ENCODE assay signal across 17 cellular contexts in the genomic region with DNA sequence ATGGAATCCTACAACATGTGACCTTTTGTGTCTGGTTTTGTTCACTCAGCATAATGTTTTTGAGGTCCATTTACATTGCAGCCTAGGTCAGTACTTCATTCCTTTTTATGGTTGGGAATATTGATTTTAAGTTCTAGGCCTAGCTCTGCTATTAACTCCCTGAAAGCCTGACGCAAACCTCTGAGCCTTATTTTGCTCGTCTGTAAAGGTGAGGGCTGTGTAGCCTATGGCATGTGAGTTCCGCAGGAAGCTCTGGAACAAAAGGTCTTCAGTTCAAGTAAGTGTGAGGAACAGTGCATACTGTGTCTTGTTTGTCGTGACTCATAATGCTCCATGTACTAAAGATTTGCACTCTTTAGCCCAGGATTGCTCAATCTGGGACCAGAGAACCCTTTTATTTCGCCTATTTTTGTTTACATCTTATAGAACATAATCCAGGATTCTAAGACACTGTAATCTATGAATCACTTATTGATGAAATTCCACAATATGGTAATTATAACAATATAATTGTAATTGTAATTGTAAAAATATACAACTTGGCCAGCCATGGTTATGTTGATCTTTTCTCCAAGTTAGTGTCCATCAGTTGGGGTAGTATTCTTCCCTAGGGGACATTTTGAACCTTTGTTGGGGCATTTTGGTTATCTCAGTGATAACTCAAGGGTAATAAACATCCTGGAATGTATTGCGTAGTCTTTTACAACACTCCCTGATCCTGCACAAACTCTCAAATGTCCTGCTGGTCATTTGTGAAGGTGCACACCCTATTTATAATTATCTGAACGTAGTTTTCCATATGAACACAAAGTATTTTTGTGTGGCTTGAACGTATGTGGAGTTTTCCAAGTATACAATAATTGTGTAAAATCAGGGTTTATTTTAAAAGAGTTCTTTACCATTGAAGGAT.
DNase-seq lines count a peak whose midpoint lies in the region; ATAC-seq and TF ChIP-seq lines count a peak whose summit lies in the region.
"Had no signal": no experiment of that assay in that cellular context is flagged by ENCODE, and none has a peak within 500 bp of the region (broad histone marks: within the 10 kb centered on the region; RNA-seq: fewer than 3 reads in every experiment).

No MANE protein-coding gene starts in this region.

- H3K4me3 ChIP-seq in HCT116 (replicated peaks in 1 of 2; ENCODE audit: low read depth in 1 of 2, low read length in 2 of 2) (no peak overlapping the region), foreskin fibroblast (ENCODE audit: low read depth in 1 of 2, low read length in 2 of 2) (no peak overlapping the region), left lung (no peak overlapping the region)
- H3K4me3 ChIP-seq: neural progenitor cell, SK-N-MC, testis had no signal

- H3K9ac ChIP-seq in HCT116 (ENCODE audit: low read length): no peak overlapping the region
- H3K9ac ChIP-seq: neural progenitor cell had no signal

- no peak for TF ChIP-seq POLR2A in HCT116 (IDR thresholded peaks at IDR 0.05; ENCODE audit: borderline replicate concordance, extremely low read depth, insufficient read depth, insufficient read length)

- 0 out of 4 replicates have a peak, but pooled peaks cover 0 to 7% of the 10 kb centered on the region in 2 experiments for H3K36me3 ChIP-seq in HCT116 (ENCODE audit: control insufficient read depth in 1 of 2, insufficient read depth in 2 of 2, low read length in 2 of 2)
- H3K36me3 ChIP-seq in left lung: no peaks in the 10 kb centered on the region
- H3K36me3 ChIP-seq: neural progenitor cell had no signal

- POLR2A ChIA-PET in HCT116 (lab: Charles Lee): no interaction called here

- TSS peak; percentile 23 for BruUV-seq in HCT116 (replicated peaks; lab: Mats Ljungman, UMichigan)

- peak; percentile 86 for DNase-seq in HCT116 (ENCODE audit: low read depth, low spot score)
- DNase-seq in amniotic epithelial cell (ENCODE audit: low read depth): peak; percentile 75
- DNase-seq in foreskin fibroblast: peak; percentile 37 to 66
- DNase-seq in renal cortical epithelial cell (ENCODE audit: low read depth): peak; percentile 67
- DNase-seq in head of caudate nucleus: no peak
- no peak for DNase-seq in left lung
- no peak for DNase-seq in SW 1271 (lab: John Stamatoyannopoulos, UW)
- DNase-seq: activated CD4-positive, alpha-beta T cell treated with anti-CD3 and anti-CD28 coated beads, Interleukin-2, amount 50 U/mL, for 48 hours; activated T-cell treated with anti-CD3 and anti-CD28 coated beads, Interleukin-2, amount 50 U/mL, for 1 hour; endodermal cell; immature natural killer cell; NCI-H1436 treated with DMSO at 0.1 percent for 48 hours; stimulated activated CD4-positive, alpha-beta T cell treated with anti-CD3 and anti-CD28 coated beads, Interleukin-4, amount 100 ng/mL, for 4 hours; testis had no signal

- no peaks in the 10 kb centered on the region for H3K9me2 ChIP-seq in HCT116 (ENCODE audit: insufficient read depth)

- H3K27ac ChIP-seq in HCT116 (ENCODE audit: low read depth, low read length) (peak overlapping the region; percentile 31; the same call in 1 of the 2 replicates), left lung (no peak overlapping the region)
- H3K27ac ChIP-seq: neural progenitor cell, SK-N-MC, testis had no signal

- no peaks in the 10 kb centered on the region for H3K9me3 ChIP-seq in HCT116 (ENCODE audit: control insufficient read depth in 1 of 2, insufficient read depth in 1 of 2, low read depth in 1 of 2, low read length in 2 of 2)
- H3K9me3 ChIP-seq in left lung: no peaks in the 10 kb centered on the region
- H3K9me3 ChIP-seq: testis had no signal

- ATAC-seq in HCT116 (peak; percentile 92), GM21529 (IDR thresholded peaks at IDR 0.05; ENCODE audit: unreplicated experiment) (no peak), left lung (no peak)

- no peaks in the 10 kb centered on the region for H4K20me1 ChIP-seq in HCT116 (ENCODE audit: insufficient read depth)

- H3K27me3 ChIP-seq in HCT116 (ENCODE audit: insufficient read depth, low read length): no peaks in the 10 kb centered on the region
- no peaks in the 10 kb centered on the region for H3K27me3 ChIP-seq in left lung
- H3K27me3 ChIP-seq: neural progenitor cell, testis had no signal

- intact Hi-C loops in HCT116 (cut with micrococcal nuclease) (no loop called here), head of caudate nucleus (cut with DNase I) (no loop called here), left lung (cut with DNase I) (no loop called here)

- TF ChIP-seq CTCF in HCT116 (IDR thresholded peaks at IDR 0.05 in 2 of 3, conservative IDR thresholded peaks at IDR 0.05 in 1 of 3; ENCODE audit: borderline replicate concordance in 1 of 3, insufficient read depth in 1 of 3, low read depth in 2 of 3, low read length in 2 of 3) (no peak), foreskin fibroblast (IDR thresholded peaks at IDR 0.05; ENCODE audit: low read depth, low read length) (no peak), left lung (IDR thresholded peaks at IDR 0.05) (no peak)

- RAD21 ChIA-PET in HCT116 (lab: Charles Lee; ENCODE audit: low non-redundant PET in 1 of 2, low total read pairs in 2 of 2, uncharacterized antibody in 2 of 2, unreplicated experiment in 2 of 2): interaction anchor here in 1 of 2 experiments (0.6 kb wide), 1 partner anchor 113 kb away, joined by 3 read pairs; no protein-coding TSS in a partner anchor

- CTCF ChIA-PET in HCT116 (lab: Charles Lee): no interaction called here

- H3K4me1 ChIP-seq in HCT116 (ENCODE audit: control insufficient read depth in 1 of 2, insufficient read depth in 2 of 2, low read length in 2 of 2) (peaks cover 9 to 37% of the 10 kb centered on the region in 2 experiments; a peak in 3 of 4 replicates), left lung (no peaks in the 10 kb centered on the region)

- peak overlapping the region; percentile 14 for H3K4me2 ChIP-seq in HCT116 (ENCODE audit: low read length)
- H3K4me2 ChIP-seq: neural progenitor cell had no signal

- H3K79me2 ChIP-seq in HCT116 (ENCODE audit: insufficient read depth, low read length): peaks cover 4% of the 10 kb centered on the region; the same call in 1 of the 2 replicates

- no peak overlapping the region for H2AFZ ChIP-seq in HCT116 (ENCODE audit: low read depth, low read length, poor library complexity, severe bottlenecking)
- H2AFZ ChIP-seq: neural progenitor cell had no signal

- TF ChIP-seq RAD21 in HCT116 (IDR thresholded peaks at IDR 0.05; ENCODE audit: low read depth): no peak

TF ChIP-seq in HCT116, 20 proteins besides CTCF, POLR2A, EP300 and RAD21:
- peak; percentile 57 for TF ChIP-seq SP1 (IDR thresholded peaks at IDR 0.05; ENCODE audit: low read depth)
- peak; percentile 73; the same call in 1 of the 2 replicates for TF ChIP-seq CBX3 (IDR thresholded peaks at IDR 0.05; ENCODE audit: low read depth)
- TF ChIP-seq CEBPB (IDR thresholded peaks at IDR 0.05; ENCODE audit: low read depth): peak; percentile 97
- TF ChIP-seq ATF3 (IDR thresholded peaks at IDR 0.05): no peak
- peak; percentile 47; the same call in 1 of the 2 replicates for TF ChIP-seq JUND (IDR thresholded peaks at IDR 0.05)
- TF ChIP-seq ZNF274 (IDR thresholded peaks at IDR 0.05; ENCODE audit: low read depth, low read length): no peak
- TF ChIP-seq FOSL1 (IDR thresholded peaks at IDR 0.05; ENCODE audit: low read depth): peak; percentile 57
- peak; percentile 63; the same call in 1 of the 2 replicates for TF ChIP-seq SRF (IDR thresholded peaks at IDR 0.05; ENCODE audit: low read depth)
- no peak for TF ChIP-seq ELF1 (IDR thresholded peaks at IDR 0.05; ENCODE audit: borderline replicate concordance, low read depth)
- TF ChIP-seq, protein P1, sequence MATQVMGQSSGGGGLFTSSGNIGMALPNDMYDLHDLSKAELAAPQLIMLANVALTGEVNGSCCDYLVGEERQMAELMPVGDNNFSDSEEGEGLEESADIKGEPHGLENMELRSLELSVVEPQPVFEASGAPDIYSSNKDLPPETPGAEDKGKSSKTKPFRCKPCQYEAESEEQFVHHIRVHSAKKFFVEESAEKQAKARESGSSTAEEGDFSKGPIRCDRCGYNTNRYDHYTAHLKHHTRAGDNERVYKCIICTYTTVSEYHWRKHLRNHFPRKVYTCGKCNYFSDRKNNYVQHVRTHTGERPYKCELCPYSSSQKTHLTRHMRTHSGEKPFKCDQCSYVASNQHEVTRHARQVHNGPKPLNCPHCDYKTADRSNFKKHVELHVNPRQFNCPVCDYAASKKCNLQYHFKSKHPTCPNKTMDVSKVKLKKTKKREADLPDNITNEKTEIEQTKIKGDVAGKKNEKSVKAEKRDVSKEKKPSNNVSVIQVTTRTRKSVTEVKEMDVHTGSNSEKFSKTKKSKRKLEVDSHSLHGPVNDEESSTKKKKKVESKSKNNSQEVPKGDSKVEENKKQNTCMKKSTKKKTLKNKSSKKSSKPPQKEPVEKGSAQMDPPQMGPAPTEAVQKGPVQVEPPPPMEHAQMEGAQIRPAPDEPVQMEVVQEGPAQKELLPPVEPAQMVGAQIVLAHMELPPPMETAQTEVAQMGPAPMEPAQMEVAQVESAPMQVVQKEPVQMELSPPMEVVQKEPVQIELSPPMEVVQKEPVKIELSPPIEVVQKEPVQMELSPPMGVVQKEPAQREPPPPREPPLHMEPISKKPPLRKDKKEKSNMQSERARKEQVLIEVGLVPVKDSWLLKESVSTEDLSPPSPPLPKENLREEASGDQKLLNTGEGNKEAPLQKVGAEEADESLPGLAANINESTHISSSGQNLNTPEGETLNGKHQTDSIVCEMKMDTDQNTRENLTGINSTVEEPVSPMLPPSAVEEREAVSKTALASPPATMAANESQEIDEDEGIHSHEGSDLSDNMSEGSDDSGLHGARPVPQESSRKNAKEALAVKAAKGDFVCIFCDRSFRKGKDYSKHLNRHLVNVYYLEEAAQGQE (IDR thresholded peaks at IDR 0.05; ENCODE audit: low read depth): no peak
- TF ChIP-seq EZH2 (IDR thresholded peaks at IDR 0.05): no peak
- TF ChIP-seq, protein P2, sequence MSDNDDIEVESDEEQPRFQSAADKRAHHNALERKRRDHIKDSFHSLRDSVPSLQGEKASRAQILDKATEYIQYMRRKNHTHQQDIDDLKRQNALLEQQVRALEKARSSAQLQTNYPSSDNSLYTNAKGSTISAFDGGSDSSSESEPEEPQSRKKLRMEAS (IDR thresholded peaks at IDR 0.05): peak; percentile 68

Comparison
In these comparisons a context has a peak if more than half of its experiments do, and no peak if none do; other contexts are left out.
1. DNase-seq: peak in HCT116 (single experiment), amniotic epithelial cell (single experiment), foreskin fibroblast (2 of 2) and renal cortical epithelial cell (single experiment); none in head of caudate nucleus (0 of 42), left lung (0 of 2) and SW 1271 (0 of 2).